ENCODE assay signal across 18 cellular contexts in the genomic region with DNA sequence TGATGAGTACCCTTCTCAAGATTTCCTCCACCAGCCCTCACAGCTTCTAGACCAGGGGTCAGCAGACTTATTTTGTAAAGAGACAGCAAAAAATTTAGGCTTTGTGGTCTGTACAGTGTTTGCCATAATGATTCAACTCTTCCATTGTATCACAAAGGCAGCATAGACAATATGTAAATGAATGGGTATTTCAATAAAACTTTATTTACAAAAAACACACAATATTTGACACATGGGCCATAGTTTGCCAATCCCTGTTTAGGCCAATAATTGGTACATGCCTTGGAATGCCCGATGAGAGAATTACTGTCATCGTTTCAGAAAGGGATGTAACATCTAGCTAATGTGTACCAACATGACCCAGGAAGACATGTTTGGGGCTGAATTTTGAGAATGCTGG.
DNase-seq lines count a peak whose midpoint lies in the region; ATAC-seq and TF ChIP-seq lines count a peak whose summit lies in the region.
"Had no signal": no experiment of that assay in that cellular context is flagged by ENCODE, and none has a peak within 500 bp of the region (broad histone marks: within the 10 kb centered on the region; RNA-seq: fewer than 3 reads in every experiment).

No MANE protein-coding gene starts in this region.

- no peak for DNase-seq in right cardiac atrium
- DNase-seq in cardiac septum (ENCODE audit: low spot score): no peak
- DNase-seq in esophagus muscularis mucosa (ENCODE audit: extremely low spot score): no peak
- DNase-seq in sigmoid colon: no peak
- DNase-seq in kidney tubule cell (ENCODE audit: low spot score): no peak
- no peak for DNase-seq in T-helper 17 cell
- DNase-seq: Caco-2; DMS153; MV-4-11; NCI-H1417; NCI-H1930; NCI-H2171; NK-92 treated with Interleukin-12 subunit alpha and Interleukin-12 subunit beta, amount 100 ng/mL, for 24 hours had no signal

- no peak overlapping the region for H3K4me3 Mint-ChIP-seq in T-helper 17 cell
- H3K4me3 Mint-ChIP-seq: GM23338, IgD-negative memory B cell had no signal

- H3K4me3 ChIP-seq in right cardiac atrium (ENCODE audit: low read length) (no peak overlapping the region), esophagus muscularis mucosa (no peak overlapping the region), sigmoid colon (no peak overlapping the region)
- H3K4me3 ChIP-seq: GM23338 had no signal

- H3K36me3 ChIP-seq in esophagus muscularis mucosa (no peaks in the 10 kb centered on the region), sigmoid colon (no peaks in the 10 kb centered on the region)

- H3K27ac ChIP-seq in right cardiac atrium (ENCODE audit: low read length) (peak overlapping the region; percentile 95), esophagus muscularis mucosa (replicated peaks in 1 of 4) (peak overlapping the region; percentile 73 to 83 (median 78)), sigmoid colon (peak overlapping the region; percentile 5 to 78 (median 71))
- H3K27ac ChIP-seq: RWPE1 had no signal

- no peak for TF ChIP-seq CTCF in esophagus muscularis mucosa (IDR thresholded peaks at IDR 0.05)
- TF ChIP-seq CTCF in sigmoid colon (IDR thresholded peaks at IDR 0.05): no peak

- H3K27me3 Mint-ChIP-seq in T-helper 17 cell: peaks cover 63% of the 10 kb centered on the region

- intact Hi-C loops in right cardiac atrium (cut with DNase I): no loop called here
- intact Hi-C loops in cardiac septum (cut with DNase I): no loop called here
- intact Hi-C loops in esophagus muscularis mucosa (cut with DNase I): loop anchor here (10.0 kb wide), 1 partner anchor 177 kb away; a partner anchor contains a TSS
- intact Hi-C loops in sigmoid colon (cut with DNase I): no loop called here

- 92% methylated on average over 2 of the region's 2 CpGs for WGBS in right cardiac atrium
- 85% methylated on average over 2 of the region's 2 CpGs for WGBS in esophagus muscularis mucosa
- 96 to 97% methylated on average over 2 of the region's 2 CpGs for WGBS in sigmoid colon, 2 donors

- H3K27ac Mint-ChIP-seq in T-helper 17 cell: no peak overlapping the region
- H3K27ac Mint-ChIP-seq: GM23338, IgD-negative memory B cell had no signal

- no peak for TF ChIP-seq POLR2A in esophagus muscularis mucosa (IDR thresholded peaks at IDR 0.05; ENCODE audit: low read depth)
- TF ChIP-seq POLR2A in sigmoid colon (IDR thresholded peaks at IDR 0.05): no peak

- TF ChIP-seq EP300 in esophagus muscularis mucosa (IDR thresholded peaks at IDR 0.05) (no peak), sigmoid colon (IDR thresholded peaks at IDR 0.05) (no peak)

- H3K27me3 ChIP-seq in right cardiac atrium (ENCODE audit: control insufficient read depth, insufficient read depth): no peaks in the 10 kb centered on the region
- no peaks in the 10 kb centered on the region for H3K27me3 ChIP-seq in esophagus muscularis mucosa
- H3K27me3 ChIP-seq in sigmoid colon: no peaks in the 10 kb centered on the region

- no peaks in the 10 kb centered on the region for H3K9me3 ChIP-seq in right cardiac atrium (ENCODE audit: control insufficient read depth, low read length)
- no peaks in the 10 kb centered on the region for H3K9me3 ChIP-seq in esophagus muscularis mucosa
- H3K9me3 ChIP-seq in sigmoid colon: no peaks in the 10 kb centered on the region
- no peaks in the 10 kb centered on the region for H3K9me3 ChIP-seq in T-helper 17 cell (ENCODE audit: control insufficient read depth, low read length, poor library complexity, severe bottlenecking)
- H3K9me3 ChIP-seq: Caco-2 had no signal

- H3K4me1 ChIP-seq in right cardiac atrium (ENCODE audit: control insufficient read depth, insufficient read depth, low read length): no peaks in the 10 kb centered on the region
- peaks cover 14 to 48% (median 43%) of the 10 kb centered on the region in 4 donors for H3K4me1 ChIP-seq in esophagus muscularis mucosa
- peaks cover 0 to 31% (median 17%) of the 10 kb centered on the region in 4 donors for H3K4me1 ChIP-seq in sigmoid colon

- no peaks in the 10 kb centered on the region for H3K4me1 Mint-ChIP-seq in T-helper 17 cell
- H3K4me1 Mint-ChIP-seq: IgD-negative memory B cell had no signal

- ATAC-seq in right cardiac atrium (no peak), T-helper 17 cell (no peak), HG03095 (IDR thresholded peaks at IDR 0.05; ENCODE audit: unreplicated experiment) (no peak)
- ATAC-seq: GM23338, HCT116 had no signal

- H3K36me3 Mint-ChIP-seq in T-helper 17 cell (ENCODE audit: low read depth): no peaks in the 10 kb centered on the region
- H3K36me3 Mint-ChIP-seq: IgD-negative memory B cell had no signal
